ENCODE assay signal across 8 cellular contexts in genomic region chr14:102096569-102097188, GRCh38. TPM values are rescaled to one million over a fixed set of nuclear protein-coding genes. Genes with fewer than 3 reads are reported as not detected.
DNase-seq lines count a peak whose midpoint lies in the region; ATAC-seq and TF ChIP-seq lines count a peak whose summit lies in the region.

No MANE protein-coding gene starts in this region.

- H3K36me3 Mint-ChIP-seq in T-cell, result no peaks in the 10 kb centered on the region

- no peak overlapping the region for H3K27ac Mint-ChIP-seq in T-cell

- POLR2A ChIA-PET in T-cell (lab: Charles Lee), result no interaction called here

- ATAC-seq in T-cell (replicated peaks in 1 of 4), result peak; percentile 54 to 88 (median 78)
- peak; percentile 92 for ATAC-seq in left ventricle myocardium superior
- ATAC-seq in HG02973 (IDR thresholded peaks at IDR 0.05; ENCODE audit: unreplicated experiment), result no peak
- ATAC-seq in GM21447 (IDR thresholded peaks at IDR 0.05; ENCODE audit: unreplicated experiment), result no peak

- no peaks in the 10 kb centered on the region for H3K36me3 ChIP-seq in GM06990 (ENCODE audit: control insufficient read depth, insufficient read depth, low read length)

- TF ChIP-seq CTCF in GM06990 (IDR thresholded peaks at IDR 0.05; ENCODE audit: insufficient read depth, low read length, poor library complexity, severe bottlenecking), result peak; percentile 89

- H3K4me1 Mint-ChIP-seq in T-cell, result peaks cover 0 to 4% (median 3%) of the 10 kb centered on the region in 3 donors

- no peak overlapping the region for H3K4me3 Mint-ChIP-seq in T-cell

- no peaks in the 10 kb centered on the region for H3K9me3 Mint-ChIP-seq in T-cell

- DNase-seq in GM06990 (ENCODE audit: extremely low read depth, insufficient read length) (no peak), NCI-H1092 (lab: John Stamatoyannopoulos, UW) (peak; percentile 69), T-cell (peak; percentile 13 to 77 (median 54)), amygdala (lab: John Stamatoyannopoulos, UW) (peak in 54 of 56 donors; percentile 16 to 92 (median 69)), left ventricle myocardium superior (peak; percentile 92), putamen (ENCODE audit: low spot score) (peak; percentile 83)

- intact Hi-C loops in left ventricle myocardium superior (cut with micrococcal nuclease), result no loop called here

- CTCF ChIA-PET in T-cell (lab: Charles Lee), result interaction anchor here (0.5 to 1.1 kb wide), 6 partner anchors 9 to 217 kb away, joined by 3 to 8 read pairs (median 4); no protein-coding TSS in a partner anchor

- H3K27me3 Mint-ChIP-seq in T-cell, result no peaks in the 10 kb centered on the region

- H3K27me3 ChIP-seq in GM06990 (replicated peaks; ENCODE audit: control insufficient read depth, insufficient read depth, low read length), result no peaks in the 10 kb centered on the region

- H3K4me3 ChIP-seq in GM06990 (replicated peaks; ENCODE audit: low read depth, low read length), result no peak overlapping the region

RNA-seq across cellular contexts. Expression of gene HSP90AA1, which starts 9.8 kb away (rescaled TPM):
- 100 to 1,000 TPM; 230 to 471 (median 263) TPM for total RNA-seq in T-cell
- 467 TPM for total RNA-seq in left ventricle myocardium superior

RNA-seq across cellular contexts. Expression of gene WDR20, which starts 43.0 kb away (rescaled TPM):
- total RNA-seq in T-cell (10 to 100 TPM; 38.9 to 53.1 (median 49.5) TPM), left ventricle myocardium superior (20.5 TPM)

Comparison
In these comparisons a context has a peak if more than half of its experiments do, and no peak if none do; other contexts are left out.
1. ATAC-seq: peak in T-cell (4 of 4) and left ventricle myocardium superior (single experiment); none in HG02973 (single experiment) and GM21447 (single experiment).